Comparison of ENCODE assay signal across 26 cellular contexts in the genomic region with DNA sequence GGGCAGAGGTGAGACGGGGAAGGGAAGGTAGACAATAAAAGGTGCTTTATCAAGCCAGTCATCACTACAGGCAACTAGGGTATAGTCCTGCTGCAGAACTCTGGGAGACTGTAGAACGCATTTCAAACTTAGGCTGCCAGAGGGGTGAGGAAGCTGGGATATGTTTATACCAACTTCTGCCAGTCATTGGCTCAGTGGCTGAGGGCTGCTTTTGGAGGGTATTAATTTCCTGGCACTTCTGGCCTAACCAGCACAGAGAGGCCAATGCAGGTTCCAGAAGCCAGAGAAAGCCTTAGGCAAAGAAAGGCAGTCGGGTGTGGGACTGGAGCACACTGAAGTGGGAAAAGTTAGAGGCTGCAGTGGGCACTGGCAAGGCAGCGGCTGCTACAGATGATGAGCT. TPM values are rescaled to one million over a fixed set of nuclear protein-coding genes. Genes with fewer than 3 reads are reported as not detected.
"Had no signal": no experiment of that assay in that cellular context is flagged by ENCODE, and none has a peak within 500 bp of the region (broad histone marks: within the 10 kb centered on the region; RNA-seq: fewer than 3 reads in every experiment).

No MANE protein-coding gene starts in this region.

- H3K4me3 ChIP-seq: body of pancreas, left lung, mucosa of descending colon, pancreas, prostate gland, SK-N-MC, testis, transverse colon had no signal

- H3K27ac ChIP-seq: body of pancreas, left lung, pancreas, prostate gland, SK-N-MC, transverse colon had no signal

- H3K27ac Mint-ChIP-seq: effector memory CD8-positive, alpha-beta T cell; natural killer cell treated with Interleukin-12 subunit alpha and Interleukin-12 subunit beta and Interleukin-15 and Interleukin-18, amount 100 ng/mL, for 72 hours had no signal

- DNase-seq: activated CD4-positive, alpha-beta T cell treated with anti-CD3 and anti-CD28 coated beads for 4 hours; activated CD4-positive, alpha-beta T cell treated with anti-CD3 and anti-CD28 coated beads, Interleukin-2, amount 50 U/mL, for 48 hours; activated CD4-positive, CD25-positive, alpha-beta regulatory T cell; activated CD8-positive, alpha-beta memory T cell treated with anti-CD3 and anti-CD28 coated beads for 24 hours; activated gamma-delta T cell treated with Interleukin-2 at 50 U/mL for 16 hours; anterior cingulate cortex; body of pancreas; caudate nucleus; cortex of kidney; effector memory CD8-positive, alpha-beta T cell; erythroblast; head of caudate nucleus; left lung; mucosa of descending colon; nucleus accumbens; pancreas; stimulated activated CD4-positive, alpha-beta T cell treated with anti-CD3 and anti-CD28 coated beads, Interleukin-12 subunit alpha, Interleukin-12 subunit beta, amount 100 ng/mL, for 4 hours; stimulated activated CD4-positive, alpha-beta T cell treated with anti-CD3 and anti-CD28 coated beads, Interleukin-4, amount 100 ng/mL, for 1 hour; stimulated activated naive CD8-positive, alpha-beta T cell treated with anti-CD3 and anti-CD28 coated beads, Interleukin-15, Interleukin-2, amounts not matched to agents 100 U/mL and 50 U/mL, for 24 hours; testis; transverse colon had no signal

- H3K36me3 Mint-ChIP-seq: natural killer cell treated with Interleukin-12 subunit alpha and Interleukin-12 subunit beta and Interleukin-15 and Interleukin-18, amount 100 ng/mL, for 72 hours had no signal

- H3K4me3 Mint-ChIP-seq: effector memory CD8-positive, alpha-beta T cell; natural killer cell treated with Interleukin-12 subunit alpha and Interleukin-12 subunit beta and Interleukin-15 and Interleukin-18, amount 100 ng/mL, for 72 hours had no signal

- H3K9me3 ChIP-seq: body of pancreas, left lung, mucosa of descending colon, pancreas, prostate gland, testis, transverse colon had no signal

- H3K9me3 Mint-ChIP-seq: activated naive CD4-positive, alpha-beta T cell treated with anti-CD3 and anti-CD28 coated beads, Interleukin-2, amount 50 U/mL, for 72 hours; effector memory CD8-positive, alpha-beta T cell; natural killer cell treated with Interleukin-12 subunit alpha and Interleukin-12 subunit beta and Interleukin-15 and Interleukin-18, amount 100 ng/mL, for 72 hours had no signal

- H3K36me3 ChIP-seq: left lung, pancreas, prostate gland, transverse colon had no signal

- H3K27me3 ChIP-seq: body of pancreas, pancreas, testis had no signal

RNA-seq across cellular contexts. Expression of a gene that starts 3.9 kb away (rescaled TPM):
- total RNA-seq: chondrocyte had no signal
